14 cellular contexts compared by ENCODE assay signal in the genomic region with DNA sequence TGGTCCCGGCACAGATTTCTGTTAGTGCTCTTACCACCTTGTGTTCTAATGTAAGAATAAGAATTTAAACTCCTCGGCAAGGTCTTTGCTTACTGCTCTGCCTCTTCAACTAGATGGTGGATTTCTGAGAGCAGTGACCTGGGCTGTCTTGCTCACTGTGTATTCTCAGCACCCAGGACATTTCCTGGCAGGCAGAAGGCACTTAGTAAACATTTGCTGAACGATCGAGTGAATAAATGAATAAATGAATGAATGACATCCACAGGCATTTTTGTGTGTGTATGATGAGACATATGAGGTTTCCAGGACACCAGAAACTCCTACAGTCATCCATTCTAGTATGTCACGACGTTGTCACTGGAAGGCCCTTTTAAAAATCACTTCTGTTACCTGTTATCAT.
DNase-seq lines count a peak whose midpoint lies in the region; ATAC-seq and TF ChIP-seq lines count a peak whose summit lies in the region.
"Had no signal": no experiment of that assay in that cellular context is flagged by ENCODE, and none has a peak within 500 bp of the region (broad histone marks: within the 10 kb centered on the region; RNA-seq: fewer than 3 reads in every experiment).

No MANE protein-coding gene starts in this region.

- H3K4me2 ChIP-seq in HCT116 (ENCODE audit: low read length) = peak overlapping the region; percentile 56; the same call in 1 of the 2 replicates
- H3K4me2 ChIP-seq: BLaER1 had no signal

- no peak overlapping the region for H3K27ac ChIP-seq in HCT116 (ENCODE audit: low read depth, low read length)
- peak overlapping the region; percentile 46 to 71 for H3K27ac ChIP-seq in left lung
- peak overlapping the region; percentile 85 for H3K27ac ChIP-seq in stomach smooth muscle (ENCODE audit: low read length)
- H3K27ac ChIP-seq: BLaER1 had no signal

- POLR2A ChIA-PET in HCT116 (lab: Charles Lee) (interaction anchor here (1.4 kb wide), 1 partner anchor 18 kb away, joined by 4 read pairs; no protein-coding TSS in a partner anchor), MCF 10A (lab: Yijun Ruan, JAX) (interaction anchor here (0.9 to 1.8 kb wide), 12 partner anchors 8 to 489 kb away, joined by 3 to 13 read pairs (median 5); a partner anchor contains a TSS)

- H3K9ac ChIP-seq in HCT116 (ENCODE audit: low read length) (peak overlapping the region; percentile 45), stomach smooth muscle (ENCODE audit: low read length in 2 of 2) (peak overlapping the region; percentile 13 to 44)
- H3K9ac ChIP-seq: BLaER1 had no signal

- CTCF ChIA-PET in HCT116 (lab: Charles Lee) = no interaction called here
- CTCF ChIA-PET in MCF 10A (lab: Yijun Ruan, JAX) = interaction anchor here (0.6 to 2.1 kb wide), 3 partner anchors 9 to 110 kb away, joined by 3 to 10 read pairs (median 3); no protein-coding TSS in a partner anchor

- H3K9me3 ChIP-seq in HCT116 (ENCODE audit: control insufficient read depth in 1 of 2, insufficient read depth in 1 of 2, low read depth in 1 of 2, low read length in 2 of 2) = no peaks in the 10 kb centered on the region
- no peaks in the 10 kb centered on the region for H3K9me3 ChIP-seq in left lung
- H3K9me3 ChIP-seq in stomach smooth muscle (ENCODE audit: control insufficient read depth in 2 of 2, low read length in 2 of 2) = no peaks in the 10 kb centered on the region
- H3K9me3 ChIP-seq: BLaER1 had no signal

- H3K4me3 ChIP-seq in HCT116 (replicated peaks in 1 of 2; ENCODE audit: low read depth in 1 of 2, low read length in 2 of 2) = no peak overlapping the region
- H3K4me3 ChIP-seq in left lung = no peak overlapping the region
- H3K4me3 ChIP-seq in stomach smooth muscle (ENCODE audit: low read length in 2 of 2) = no peak overlapping the region
- H3K4me3 ChIP-seq: BLaER1 had no signal

- H3K4me1 ChIP-seq in HCT116 (ENCODE audit: control insufficient read depth in 1 of 2, insufficient read depth in 2 of 2, low read length in 2 of 2) = peaks cover 14 to 34% of the 10 kb centered on the region in 2 experiments
- peaks cover 0 to 4% of the 10 kb centered on the region in 2 donors for H3K4me1 ChIP-seq in left lung
- peaks cover 53% of the 10 kb centered on the region for H3K4me1 ChIP-seq in stomach smooth muscle (ENCODE audit: control insufficient read depth, insufficient read depth, low read length)

- no peaks in the 10 kb centered on the region for H3K9me2 ChIP-seq in HCT116 (ENCODE audit: insufficient read depth)

- no peaks in the 10 kb centered on the region for H3K9me3 Mint-ChIP-seq in MCF 10A (ENCODE audit: unreplicated experiment)
- H3K9me3 Mint-ChIP-seq: activated CD4-positive, alpha-beta memory T cell treated with anti-CD3 and anti-CD28 coated beads for 36 hours; natural killer cell treated with Interleukin-12 subunit alpha and Interleukin-12 subunit beta and Interleukin-15 and Interleukin-18, amount 100 ng/mL, for 72 hours had no signal

- H3K27me3 Mint-ChIP-seq in MCF 10A (ENCODE audit: insufficient read depth, unreplicated experiment) = no peaks in the 10 kb centered on the region

- H3K36me3 Mint-ChIP-seq in MCF 10A (ENCODE audit: insufficient read depth, unreplicated experiment) = peaks cover 5% of the 10 kb centered on the region
- H3K36me3 Mint-ChIP-seq: activated CD4-positive, alpha-beta memory T cell treated with anti-CD3 and anti-CD28 coated beads for 36 hours; natural killer cell treated with Interleukin-12 subunit alpha and Interleukin-12 subunit beta and Interleukin-15 and Interleukin-18, amount 100 ng/mL, for 72 hours had no signal

- H3K27me3 ChIP-seq in HCT116 (ENCODE audit: insufficient read depth, low read length) (no peaks in the 10 kb centered on the region), left lung (peaks cover 0 to 6% of the 10 kb centered on the region in 2 donors), stomach smooth muscle (ENCODE audit: control insufficient read depth in 1 of 2, insufficient read depth in 2 of 2, low read length in 2 of 2) (no peaks in the 10 kb centered on the region)
- H3K27me3 ChIP-seq: BLaER1 had no signal

- no peak for TF ChIP-seq RAD21 in HCT116 (IDR thresholded peaks at IDR 0.05; ENCODE audit: low read depth)

- ATAC-seq in HCT116 (no peak), left lung (no peak), GM18505 (IDR thresholded peaks at IDR 0.05; ENCODE audit: unreplicated experiment) (no peak), GM21447 (IDR thresholded peaks at IDR 0.05; ENCODE audit: unreplicated experiment) (no peak)

- TF ChIP-seq POLR2A in HCT116 (IDR thresholded peaks at IDR 0.05; ENCODE audit: borderline replicate concordance, extremely low read depth, insufficient read depth, insufficient read length) (no peak), GM18505 (IDR thresholded peaks at IDR 0.05; ENCODE audit: borderline replicate concordance, extremely low read depth, insufficient read depth, insufficient read length) (no peak)

- H3K27ac Mint-ChIP-seq in MCF 10A (ENCODE audit: low read depth, unreplicated experiment) = peak overlapping the region; percentile 94
- H3K27ac Mint-ChIP-seq: activated CD4-positive, alpha-beta memory T cell treated with anti-CD3 and anti-CD28 coated beads for 36 hours; natural killer cell treated with Interleukin-12 subunit alpha and Interleukin-12 subunit beta and Interleukin-15 and Interleukin-18, amount 100 ng/mL, for 72 hours had no signal

- BruUV-seq in HCT116 (replicated peaks; lab: Mats Ljungman, UMichigan) (no TSS peak), MCF 10A (replicated peaks; lab: Mats Ljungman, UMichigan) (no TSS peak)

- RAD21 ChIA-PET in HCT116 (lab: Charles Lee; ENCODE audit: low non-redundant PET in 1 of 2, low total read pairs in 2 of 2, uncharacterized antibody in 2 of 2, unreplicated experiment in 2 of 2) = no interaction called here

- H2AFZ ChIP-seq in HCT116 (ENCODE audit: low read depth, low read length, poor library complexity, severe bottlenecking) = no peak overlapping the region

- intact Hi-C loops in HCT116 (cut with micrococcal nuclease) (no loop called here), MCF 10A (cut with micrococcal nuclease) (loop anchor here (5.0 kb wide), 1 partner anchor 146 kb away; a partner anchor contains a TSS), left lung (cut with DNase I) (no loop called here)

- peak overlapping the region; percentile 47 for H3K4me3 Mint-ChIP-seq in MCF 10A (ENCODE audit: unreplicated experiment)
- H3K4me3 Mint-ChIP-seq: activated CD4-positive, alpha-beta memory T cell treated with anti-CD3 and anti-CD28 coated beads for 36 hours; natural killer cell treated with Interleukin-12 subunit alpha and Interleukin-12 subunit beta and Interleukin-15 and Interleukin-18, amount 100 ng/mL, for 72 hours had no signal

- no peaks in the 10 kb centered on the region for H4K20me1 ChIP-seq in HCT116 (ENCODE audit: insufficient read depth)
- H4K20me1 ChIP-seq: BLaER1 had no signal

- DNase-seq in HCT116 (ENCODE audit: low read depth, low spot score) (no peak), MCF 10A (ENCODE audit: unreplicated experiment) (no peak), left lung (no peak), NOMO-1 treated with dmso at 0.1 percent for 144 hours (lab: John Stamatoyannopoulos, UW; ENCODE audit: unreplicated experiment) (no peak)
- no peak for DNase-seq in activated effector memory CD4-positive, alpha-beta T cell treated with anti-CD3 and anti-CD28 coated beads, Interleukin-2, amount 50 U/mL, for 16 hours
- DNase-seq: activated CD4-positive, alpha-beta memory T cell treated with anti-CD3 and anti-CD28 coated beads for 36 hours; activated gamma-delta T cell treated with Interleukin-2 at 50 U/mL for 16 hours; NCI-H1105 treated with DMSO at 0.1 percent for 48 hours; NCI-H446 had no signal

- H3K36me3 ChIP-seq in HCT116 (ENCODE audit: control insufficient read depth in 1 of 2, insufficient read depth in 2 of 2, low read length in 2 of 2) (no peaks in the 10 kb centered on the region), left lung (no peaks in the 10 kb centered on the region), stomach smooth muscle (ENCODE audit: control insufficient read depth in 2 of 2, insufficient read depth in 2 of 2, low read length in 2 of 2) (no peaks in the 10 kb centered on the region)
- H3K36me3 ChIP-seq: BLaER1 had no signal

- H3K79me2 ChIP-seq in HCT116 (ENCODE audit: insufficient read depth, low read length) = no peaks in the 10 kb centered on the region

- TF ChIP-seq CTCF in HCT116 (IDR thresholded peaks at IDR 0.05 in 2 of 3, conservative IDR thresholded peaks at IDR 0.05 in 1 of 3; ENCODE audit: borderline replicate concordance in 1 of 3, insufficient read depth in 1 of 3, low read depth in 2 of 3, low read length in 2 of 3) = no peak
- no peak for TF ChIP-seq CTCF in MCF 10A (IDR thresholded peaks at IDR 0.05; ENCODE audit: unreplicated experiment)
- no peak for TF ChIP-seq CTCF in left lung (IDR thresholded peaks at IDR 0.05)

- peaks cover 50% of the 10 kb centered on the region for H3K4me1 Mint-ChIP-seq in MCF 10A (ENCODE audit: insufficient read depth, unreplicated experiment)

TF ChIP-seq in HCT116, 20 proteins besides CTCF, POLR2A, EP300 and RAD21:
- no peak for TF ChIP-seq FOSL1 (IDR thresholded peaks at IDR 0.05; ENCODE audit: low read depth)
TF ChIP-seq in HCT116: peak in this region for 0.
